Comparison of ENCODE assay signal across 18 cellular contexts in the genomic region with DNA sequence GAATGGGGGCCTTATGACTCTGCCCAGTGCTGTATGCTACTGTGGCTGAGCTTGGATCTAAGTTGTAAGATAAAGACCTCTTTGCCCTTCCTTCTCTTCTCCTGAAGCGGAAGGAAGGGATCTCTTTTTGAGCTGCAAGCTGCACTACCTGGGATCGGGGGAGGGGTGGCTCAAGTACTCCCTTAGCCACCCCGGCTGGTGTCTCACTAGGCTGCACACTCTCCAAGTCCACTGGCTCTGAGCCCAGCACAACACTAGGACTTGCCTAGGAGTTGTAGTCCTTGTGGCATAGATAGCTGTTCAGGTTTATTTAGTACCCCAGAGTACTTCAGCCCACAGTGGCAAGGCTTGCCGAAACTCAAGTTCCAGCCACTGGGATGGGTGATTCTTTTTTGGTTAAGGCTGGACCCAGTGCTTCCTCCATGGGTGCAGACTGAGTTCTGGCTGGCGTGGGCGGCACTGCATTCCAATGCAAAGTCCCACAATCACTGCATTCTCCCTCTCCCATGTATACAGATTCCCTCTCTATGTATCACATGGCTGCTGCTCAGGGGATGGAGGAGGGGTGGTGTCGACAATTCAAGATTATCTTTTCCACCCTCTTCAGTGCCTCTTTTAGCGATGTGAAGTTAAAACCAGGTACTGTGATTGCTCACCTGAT.
DNase-seq lines count a peak whose midpoint lies in the region; TF ChIP-seq lines count a peak whose summit lies in the region.
"Had no signal": no experiment of that assay in that cellular context is flagged by ENCODE, and none has a peak within 500 bp of the region (broad histone marks: within the 10 kb centered on the region; RNA-seq: fewer than 3 reads in every experiment).

No MANE protein-coding gene starts in this region.

- no peaks in the 10 kb centered on the region for H3K36me3 ChIP-seq in effector memory CD4-positive, alpha-beta T cell (ENCODE audit: control insufficient read depth, insufficient read depth, low read length)
- H3K36me3 ChIP-seq: neutrophil, thoracic aorta had no signal

- no peak overlapping the region for H3K4me3 ChIP-seq in effector memory CD4-positive, alpha-beta T cell (ENCODE audit: insufficient read depth, low read depth, low read length, poor library complexity, severe bottlenecking)
- H3K4me3 ChIP-seq: dorsolateral prefrontal cortex, thoracic aorta had no signal

- H3K4me1 ChIP-seq in effector memory CD4-positive, alpha-beta T cell (ENCODE audit: control insufficient read depth, insufficient read depth, low read length, poor library complexity, severe bottlenecking): no peaks in the 10 kb centered on the region

- CTCF ChIA-PET in RWPE1 (lab: Yijun Ruan, JAX): interaction anchor here (0.7 kb wide), 1 partner anchor 457 kb away, joined by 3 read pairs; no protein-coding TSS in a partner anchor

- H3K27me3 ChIP-seq in effector memory CD4-positive, alpha-beta T cell (replicated peaks; ENCODE audit: control insufficient read depth, insufficient read depth, low read length, poor library complexity, severe bottlenecking): no peaks in the 10 kb centered on the region
- H3K27me3 ChIP-seq: neutrophil had no signal

- DNase-seq in Caki2 (ENCODE audit: low read depth) (peak; percentile 5), GM03348 (ENCODE audit: low spot score) (peak; percentile 15), amniotic epithelial cell (ENCODE audit: low read depth) (peak; percentile 19), iris pigment epithelial cell (ENCODE audit: low read depth) (peak; percentile 24), RWPE1 (ENCODE audit: low spot score) (no peak), medulla oblongata (ENCODE audit: extremely low spot score) (no peak)
- DNase-seq in effector memory CD4-positive, alpha-beta T cell: no peak
- no peak for DNase-seq in activated CD8-positive, alpha-beta memory T cell treated with anti-CD3 and anti-CD28 coated beads for 24 hours
- DNase-seq: activated naive CD8-positive, alpha-beta T cell treated with anti-CD3 and anti-CD28 coated beads for 36 hours; dorsolateral prefrontal cortex; KG1; NCI-H1048; NCI-H2171; NCI-H748 treated with DMSO at 0.1 percent for 48 hours; stimulated activated CD4-positive, alpha-beta T cell treated with anti-CD3 and anti-CD28 coated beads, Interleukin-15, amount 100 ng/mL, for 24 hours; T-helper 9 cell had no signal

- POLR2A ChIA-PET in RWPE1 (lab: Yijun Ruan, JAX; ENCODE audit: low non-redundant PET): no interaction called here

- no peak for TF ChIP-seq CTCF in RWPE1 (conservative IDR thresholded peaks at IDR 0.05; ENCODE audit: low read depth)

- H3K27ac ChIP-seq in RWPE1: no peak overlapping the region
- H3K27ac ChIP-seq in effector memory CD4-positive, alpha-beta T cell (ENCODE audit: insufficient read depth, low read length, poor library complexity, severe bottlenecking): no peak overlapping the region
- H3K27ac ChIP-seq: dorsolateral prefrontal cortex, neutrophil, thoracic aorta had no signal

- no peaks in the 10 kb centered on the region for H3K9me3 ChIP-seq in effector memory CD4-positive, alpha-beta T cell (ENCODE audit: control insufficient read depth, low read length)
- H3K9me3 ChIP-seq: neutrophil, thoracic aorta had no signal

- in situ Hi-C loops in Caki2 (cut with HindIII; ENCODE audit: low pct_unique_long_range_greater_than_20kb, low sequenced_read_pairs): no loop called here

Comparison
In these comparisons a context has a peak if more than half of its experiments do, and no peak if none do; other contexts are left out.
1. DNase-seq: peak in Caki2 (single experiment), GM03348 (single experiment), amniotic epithelial cell (single experiment) and iris pigment epithelial cell (single experiment); none in RWPE1 (single experiment), medulla oblongata (single experiment), effector memory CD4-positive, alpha-beta T cell (0 of 3) and activated CD8-positive, alpha-beta memory T cell treated with anti-CD3 and anti-CD28 coated beads for 24 hours (single experiment).